13 cellular contexts compared by ENCODE assay signal in the genomic region with DNA sequence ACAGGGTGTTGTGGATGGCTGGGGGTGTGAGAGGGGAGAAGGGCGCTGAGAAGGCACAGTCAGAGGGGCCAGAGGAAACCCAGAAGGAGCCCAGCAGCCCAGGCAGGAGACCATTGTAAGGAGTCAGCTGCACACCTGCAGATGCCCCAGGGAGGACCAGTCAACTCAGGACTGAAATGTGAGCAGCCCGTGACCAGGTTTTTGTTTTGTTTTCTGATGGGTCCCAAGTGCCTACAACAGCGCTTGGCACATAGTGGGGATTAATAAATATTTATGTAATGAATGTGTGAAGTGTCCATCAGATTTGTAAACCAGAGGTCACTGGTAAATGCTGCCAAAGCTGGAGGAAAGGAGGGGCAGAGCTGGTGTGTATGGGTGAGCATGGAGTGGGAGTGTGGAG. TPM values are rescaled to one million over a fixed set of nuclear protein-coding genes. Genes with fewer than 3 reads are reported as not detected.
DNase-seq lines count a peak whose midpoint lies in the region; ATAC-seq and TF ChIP-seq lines count a peak whose summit lies in the region.
"Had no signal": no experiment of that assay in that cellular context is flagged by ENCODE, and none has a peak within 500 bp of the region (broad histone marks: within the 10 kb centered on the region; RNA-seq: fewer than 3 reads in every experiment).

No MANE protein-coding gene starts in this region.

- no peaks in the 10 kb centered on the region for H3K27me3 ChIP-seq in brain microvascular endothelial cell (replicated peaks)
- H3K27me3 ChIP-seq: vagina had no signal

- H3K4me3 ChIP-seq in brain microvascular endothelial cell (ENCODE audit: low read depth, low read length) = no peak overlapping the region
- H3K4me3 ChIP-seq: vagina had no signal

- ATAC-seq in GM18519 (IDR thresholded peaks at IDR 0.05; ENCODE audit: low FRiP score, unreplicated experiment) (peak; percentile 71), GM21526 (IDR thresholded peaks at IDR 0.05; ENCODE audit: low FRiP score, unreplicated experiment) (peak; percentile 77), HG03135 (IDR thresholded peaks at IDR 0.05; ENCODE audit: unreplicated experiment) (peak; percentile 91)
- ATAC-seq: natural killer cell treated with Interleukin-12 subunit alpha and Interleukin-12 subunit beta and Interleukin-15 and Interleukin-18, amount 100 ng/mL, for 72 hours had no signal

- intact Hi-C loops in posterior vena cava (cut with DNase I) = no loop called here

- TF ChIP-seq CTCF in brain microvascular endothelial cell (IDR thresholded peaks at IDR 0.05; ENCODE audit: low read depth, low read length, missing control alignments) = no peak
- TF ChIP-seq CTCF in GM10266 (IDR thresholded peaks at IDR 0.05; ENCODE audit: control insufficient read depth, insufficient read depth, low read depth, missing control alignments) = no peak

- peak overlapping the region; percentile 84 for H3K27ac ChIP-seq in brain microvascular endothelial cell
- H3K27ac ChIP-seq: vagina had no signal

- DNase-seq in brain microvascular endothelial cell (no peak), GM19240 (ENCODE audit: insufficient read length, low spot score) (no peak), GM10266 (ENCODE audit: extremely low spot score) (no peak), posterior vena cava (ENCODE audit: low spot score) (no peak)
- no peak for DNase-seq in activated naive CD4-positive, alpha-beta T cell (lab: John Stamatoyannopoulos, UW)
- DNase-seq: HCEC 1CT; NCI-H1417; stimulated activated CD4-positive, alpha-beta T cell treated with anti-CD3 and anti-CD28 coated beads, Interleukin-4, amount 100 ng/mL, for 24 hours had no signal

- in situ Hi-C loops in brain microvascular endothelial cell (cut with HindIII; ENCODE audit: low pct_ligation_motif_present, low sequenced_read_pairs) = no loop called here

- peaks cover 22% of the 10 kb centered on the region for H3K36me3 ChIP-seq in brain microvascular endothelial cell (replicated peaks)
- H3K36me3 ChIP-seq: vagina had no signal

RNA-seq across cellular contexts. Expression of gene TRAM2, which starts 30.2 kb away (rescaled TPM):
- total RNA-seq in posterior vena cava = 10 to 100 TPM; 40.8 to 46.9 TPM
